18 cellular contexts compared by ENCODE assay signal in the genomic region with DNA sequence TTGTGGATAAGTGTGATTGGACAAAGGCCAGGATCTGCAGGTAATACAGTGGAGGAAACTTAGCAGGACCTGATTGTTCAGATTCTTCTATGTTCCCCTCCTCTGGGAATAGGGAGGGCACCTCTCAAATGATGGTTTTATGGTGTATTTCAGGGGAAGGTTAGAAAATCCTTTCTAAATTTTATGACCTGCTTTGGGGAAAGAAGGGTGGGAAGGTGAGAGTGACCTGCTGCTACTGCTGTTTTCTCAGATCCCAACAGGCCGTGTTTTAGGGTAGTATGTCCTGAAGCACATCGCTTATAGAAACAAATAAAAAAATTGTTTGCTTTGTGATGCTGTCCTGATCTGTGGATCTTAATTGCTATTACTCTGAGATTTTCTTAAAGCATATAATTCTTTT.
"Had no signal": no experiment of that assay in that cellular context is flagged by ENCODE, and none has a peak within 500 bp of the region (broad histone marks: within the 10 kb centered on the region; RNA-seq: fewer than 3 reads in every experiment).

No MANE protein-coding gene starts in this region.

- ATAC-seq: left ventricle myocardium superior had no signal

- H3K4me3 ChIP-seq: right lobe of liver, stomach had no signal

- H3K4me1 Mint-ChIP-seq: activated naive CD4-positive, alpha-beta T cell treated with anti-CD3 and anti-CD28 coated beads, Interleukin-2, amount 50 U/mL, for 24 hours had no signal

- H3K27ac ChIP-seq: right lobe of liver, stomach had no signal

- H3K36me3 ChIP-seq: right lobe of liver, stomach had no signal

- H3K27ac Mint-ChIP-seq: activated naive CD4-positive, alpha-beta T cell treated with anti-CD3 and anti-CD28 coated beads, Interleukin-2, amount 50 U/mL, for 24 hours had no signal

- DNase-seq: activated CD4-positive, alpha-beta T cell treated with anti-CD3 and anti-CD28 coated beads, Interleukin-2, amount 50 U/mL, for 1 hour; activated CD4-positive, CD25-positive, alpha-beta regulatory T cell treated with anti-CD3 and anti-CD28 coated beads, Interleukin-2, amount 50 U/mL, for 72 hours; activated CD8-positive, alpha-beta memory T cell treated with anti-CD3 and anti-CD28 coated beads, Interleukin-2, amount 50 U/mL, for 4 hours; activated effector memory CD4-positive, alpha-beta T cell treated with anti-CD3 and anti-CD28 coated beads, Interleukin-2, amount 50 U/mL, for 16 hours; activated T-cell treated with anti-CD3 and anti-CD28 coated beads, Interleukin-2, amount 50 U/mL, for 48 hours; dermis blood vessel endothelial cell; effector memory CD4-positive, alpha-beta T cell; foreskin fibroblast; hypothalamus; left ventricle myocardium superior; right lobe of liver; small intestine; stimulated activated CD4-positive, alpha-beta T cell treated with anti-CD3 and anti-CD28 coated beads, Interleukin-15, amount 100 ng/mL, for 24 hours; stimulated activated CD4-positive, alpha-beta T cell treated with anti-CD3 and anti-CD28 coated beads, Interleukin-2, amount 100 ng/mL, for 48 hours; stomach; trophoblast cell had no signal

- H3K9me3 Mint-ChIP-seq: activated naive CD4-positive, alpha-beta T cell treated with anti-CD3 and anti-CD28 coated beads, Interleukin-2, amount 50 U/mL, for 24 hours had no signal

- H3K9me3 ChIP-seq: right lobe of liver, stomach had no signal

- H3K27me3 Mint-ChIP-seq: activated naive CD4-positive, alpha-beta T cell treated with anti-CD3 and anti-CD28 coated beads, Interleukin-2, amount 50 U/mL, for 24 hours had no signal

- H3K27me3 ChIP-seq: right lobe of liver, stomach had no signal

- H3K4me3 Mint-ChIP-seq: activated naive CD4-positive, alpha-beta T cell treated with anti-CD3 and anti-CD28 coated beads, Interleukin-2, amount 50 U/mL, for 24 hours had no signal

- FAIRE-seq: bronchial epithelial cell, small intestine had no signal
